In genomic region chr16:3578610-3579551, GRCh38 we compare ENCODE assay signal across 9 cellular contexts. TPM values are rescaled to one million over a fixed set of nuclear protein-coding genes. Genes with fewer than 3 reads are reported as not detected.
DNase-seq lines count a peak whose midpoint lies in the region; ATAC-seq, FAIRE-seq and TF ChIP-seq lines count a peak whose summit lies in the region.
"Had no signal": no experiment of that assay in that cellular context is flagged by ENCODE, and none has a peak within 500 bp of the region (broad histone marks: within the 10 kb centered on the region; RNA-seq: fewer than 3 reads in every experiment).

No MANE protein-coding gene starts in this region.

- POLR2A ChIA-PET in activated CD4-positive, alpha-beta memory T cell treated with anti-CD3 and anti-CD28 coated beads for 36 hours (lab: Charles Lee): interaction anchor here (0.6 to 1.3 kb wide), 2 partner anchors 33 to 551 kb away, joined by 3 to 4 read pairs; partner anchors contain the start of gene SLX4

- TF ChIP-seq CTCF in kidney (IDR thresholded peaks at IDR 0.05; ENCODE audit: borderline replicate concordance, extremely low read depth, insufficient read depth): no peak

- DNase-seq in SIG-M5 treated with dmso at 0.1 percent for 504 hours (lab: John Stamatoyannopoulos, UW; ENCODE audit: unreplicated experiment) (peak; percentile 43), SIG-M5 (lab: John Stamatoyannopoulos, UW) (no peak), kidney (peak; percentile 67), urothelium cell line (ENCODE audit: low spot score) (peak; percentile 30), NCI-H510A treated with DMSO at 0.1 percent for 48 hours (lab: John Stamatoyannopoulos, UW) (no peak), pons (ENCODE audit: low spot score) (no peak)
- peak; percentile 86 for DNase-seq in activated CD4-positive, alpha-beta memory T cell treated with anti-CD3 and anti-CD28 coated beads for 36 hours

- intact Hi-C loops in activated CD4-positive, alpha-beta memory T cell treated with anti-CD3 and anti-CD28 coated beads for 36 hours (cut with micrococcal nuclease): loop anchor here (1.0 to 10.0 kb wide), 4 partner anchors 32 to 74 kb away; partner anchors contain the start of genes CLUAP1 and SLX4
- intact Hi-C loops in kidney (cut with DNase I): no loop called here

- H3K9me3 ChIP-seq in kidney (ENCODE audit: control insufficient read depth in 1 of 2, low read length in 2 of 2): no peaks in the 10 kb centered on the region

- H3K4me1 Mint-ChIP-seq in activated CD4-positive, alpha-beta memory T cell treated with anti-CD3 and anti-CD28 coated beads for 36 hours (ENCODE audit: low read depth): peaks cover 34% of the 10 kb centered on the region

- H3K9me3 Mint-ChIP-seq in activated CD4-positive, alpha-beta memory T cell treated with anti-CD3 and anti-CD28 coated beads for 36 hours: no peaks in the 10 kb centered on the region

- FAIRE-seq in kidney (lab: Jason Lieb, UNC) (no peak), urothelium cell line (lab: Jason Lieb, UNC) (no peak)

- peak overlapping the region; percentile 94 for H3K27ac Mint-ChIP-seq in activated CD4-positive, alpha-beta memory T cell treated with anti-CD3 and anti-CD28 coated beads for 36 hours

- ATAC-seq in HG03520 (IDR thresholded peaks at IDR 0.05; ENCODE audit: unreplicated experiment): peak; percentile 54

- H3K4me3 ChIP-seq in kidney (ENCODE audit: low read length in 2 of 2): no peak overlapping the region
- H3K4me3 ChIP-seq: cardiac muscle cell had no signal

- CTCF ChIA-PET in activated CD4-positive, alpha-beta memory T cell treated with anti-CD3 and anti-CD28 coated beads for 36 hours (lab: Charles Lee): no interaction called here

- H3K27me3 Mint-ChIP-seq in activated CD4-positive, alpha-beta memory T cell treated with anti-CD3 and anti-CD28 coated beads for 36 hours: no peaks in the 10 kb centered on the region

- H3K4me3 Mint-ChIP-seq in activated CD4-positive, alpha-beta memory T cell treated with anti-CD3 and anti-CD28 coated beads for 36 hours: peak overlapping the region; percentile 99

- H3K36me3 ChIP-seq in kidney (ENCODE audit: control insufficient read depth in 1 of 2, insufficient read depth in 2 of 2, low read length in 2 of 2): no peaks in the 10 kb centered on the region
- H3K36me3 ChIP-seq: cardiac muscle cell had no signal

- H3K27ac ChIP-seq in kidney (ENCODE audit: low read depth in 2 of 2, low read length in 2 of 2): no peak overlapping the region
- H3K27ac ChIP-seq: cardiac muscle cell had no signal

- peaks cover 6% of the 10 kb centered on the region for H3K36me3 Mint-ChIP-seq in activated CD4-positive, alpha-beta memory T cell treated with anti-CD3 and anti-CD28 coated beads for 36 hours

- no peaks in the 10 kb centered on the region for H3K4me1 ChIP-seq in kidney (ENCODE audit: control insufficient read depth in 1 of 2, insufficient read depth in 1 of 2, low read depth in 1 of 2, low read length in 2 of 2)

- no peak overlapping the region for H3K9ac ChIP-seq in kidney (ENCODE audit: low read length in 2 of 2)

RNA-seq across cellular contexts. Expression of gene NLRC3, which starts 1.7 kb away (rescaled TPM):
- 10 to 100 TPM; 25.9 to 28.4 TPM for total RNA-seq in activated CD4-positive, alpha-beta memory T cell treated with anti-CD3 and anti-CD28 coated beads for 36 hours
- total RNA-seq in kidney: 5.3 TPM
- 0.52 TPM for polyA plus RNA-seq in kidney (ENCODE audit: insufficient read depth, low read depth, low replicate concordance)

RNA-seq across cellular contexts. Expression of gene SLX4, which starts 32.5 kb away (rescaled TPM):
- total RNA-seq in activated CD4-positive, alpha-beta memory T cell treated with anti-CD3 and anti-CD28 coated beads for 36 hours: 10 to 100 TPM; 13.4 to 15.3 TPM
- total RNA-seq in kidney: 4.8 TPM
- polyA plus RNA-seq in kidney (ENCODE audit: insufficient read depth, low read depth, low replicate concordance): 1.0 TPM

Comparison
In these comparisons a context has a peak if more than half of its experiments do, and no peak if none do; other contexts are left out.
1. DNase-seq: peak in SIG-M5 treated with dmso at 0.1 percent for 504 hours (single experiment), activated CD4-positive, alpha-beta memory T cell treated with anti-CD3 and anti-CD28 coated beads for 36 hours (single experiment), kidney (single experiment) and urothelium cell line (single experiment); none in SIG-M5 (single experiment), NCI-H510A treated with DMSO at 0.1 percent for 48 hours (single experiment) and pons (single experiment).